20 cellular contexts compared by ENCODE assay signal in the genomic region with DNA sequence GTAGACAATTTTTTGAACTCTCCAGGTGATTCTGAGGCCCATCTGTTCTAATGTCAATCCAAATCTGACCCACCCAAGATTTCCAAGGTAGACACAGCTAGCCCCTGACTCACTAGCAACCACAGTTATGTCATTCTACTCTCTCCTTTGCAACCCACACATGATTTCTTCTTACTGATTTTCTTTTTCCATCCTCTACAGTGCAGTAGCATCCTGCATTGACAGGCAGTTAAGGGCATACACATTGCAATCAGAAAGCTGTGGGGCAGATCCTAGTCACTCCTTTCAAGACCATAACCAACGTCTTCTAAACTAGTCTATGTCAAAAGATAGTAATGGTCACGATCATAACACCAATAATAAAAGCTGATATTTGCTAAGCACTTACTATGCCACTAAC. TPM values are rescaled to one million over a fixed set of nuclear protein-coding genes. Genes with fewer than 3 reads are reported as not detected.
DNase-seq lines count a peak whose midpoint lies in the region; ATAC-seq lines count a peak whose summit lies in the region.
"Had no signal": no experiment of that assay in that cellular context is flagged by ENCODE, and none has a peak within 500 bp of the region (broad histone marks: within the 10 kb centered on the region; RNA-seq: fewer than 3 reads in every experiment).

No MANE protein-coding gene starts in this region.

- no peaks in the 10 kb centered on the region for H3K27me3 ChIP-seq in CD4-positive, CD25-positive, alpha-beta regulatory T cell (ENCODE audit: control insufficient read depth, insufficient read depth, low read length)
- H3K27me3 ChIP-seq: colonic mucosa, tibial nerve had no signal

- intact Hi-C loops in activated CD4-positive, alpha-beta memory T cell treated with anti-CD3 and anti-CD28 coated beads for 36 hours (cut with micrococcal nuclease) = loop anchor here (1.0 to 2.0 kb wide), 2 partner anchors 10 to 13 kb away; no protein-coding TSS in a partner anchor

- H3K4me3 ChIP-seq in CD4-positive, CD25-positive, alpha-beta regulatory T cell (ENCODE audit: low read depth, low read length) = peak overlapping the region; percentile 42
- H3K4me3 ChIP-seq: colonic mucosa, psoas muscle, tibial nerve had no signal

- H3K27ac Mint-ChIP-seq in activated CD4-positive, alpha-beta memory T cell treated with anti-CD3 and anti-CD28 coated beads for 36 hours = no peak overlapping the region
- H3K27ac Mint-ChIP-seq in activated CD4-positive, alpha-beta memory T cell treated with anti-CD3 and anti-CD28 coated beads, Interleukin-2, amount 10 ng/mL, durations not matched to agents 7 days and 5 days = no peak overlapping the region
- H3K27ac Mint-ChIP-seq in CD4-positive, CD25-positive, alpha-beta regulatory T cell = peak overlapping the region in 1 of 3 donors; percentile 54
- peak overlapping the region; percentile 90 for H3K27ac Mint-ChIP-seq in activated naive CD8-positive, alpha-beta T cell
- H3K27ac Mint-ChIP-seq in naive thymus-derived CD8-positive, alpha-beta T cell = peak overlapping the region in 3 of 10 donors; percentile 16 to 54 (median 41)

- H3K36me3 ChIP-seq in CD4-positive, CD25-positive, alpha-beta regulatory T cell (ENCODE audit: control insufficient read depth, insufficient read depth, low read length) = no peaks in the 10 kb centered on the region
- H3K36me3 ChIP-seq: colonic mucosa, tibial nerve had no signal

- H3K9me3 ChIP-seq in CD4-positive, CD25-positive, alpha-beta regulatory T cell (ENCODE audit: control insufficient read depth in 2 of 2, low read length in 2 of 2) = no peaks in the 10 kb centered on the region
- H3K9me3 ChIP-seq: colonic mucosa, psoas muscle, SK-N-SH, tibial nerve had no signal

- peaks cover 51% of the 10 kb centered on the region for H3K4me1 ChIP-seq in CD4-positive, CD25-positive, alpha-beta regulatory T cell (ENCODE audit: control insufficient read depth, insufficient read depth, low read length, poor library complexity, severe bottlenecking)

- CTCF ChIA-PET in activated CD4-positive, alpha-beta memory T cell treated with anti-CD3 and anti-CD28 coated beads for 36 hours (lab: Charles Lee) = interaction anchor here (0.6 to 1.4 kb wide), 3 partner anchors 10 to 54 kb away, joined by 3 to 11 read pairs (median 3); partner anchors contain the start of gene JAK1
- CTCF ChIA-PET in activated CD4-positive, alpha-beta memory T cell treated with anti-CD3 and anti-CD28 coated beads, Interleukin-2, amount 10 ng/mL, durations not matched to agents 7 days and 5 days (lab: Charles Lee) = no interaction called here

- H3K36me3 Mint-ChIP-seq in activated CD4-positive, alpha-beta memory T cell treated with anti-CD3 and anti-CD28 coated beads for 36 hours = no peaks in the 10 kb centered on the region
- H3K36me3 Mint-ChIP-seq in activated CD4-positive, alpha-beta memory T cell treated with anti-CD3 and anti-CD28 coated beads, Interleukin-2, amount 10 ng/mL, durations not matched to agents 7 days and 5 days (ENCODE audit: low read depth) = peaks cover 2% of the 10 kb centered on the region
- H3K36me3 Mint-ChIP-seq in CD4-positive, CD25-positive, alpha-beta regulatory T cell = no peaks in the 10 kb centered on the region
- H3K36me3 Mint-ChIP-seq in activated naive CD8-positive, alpha-beta T cell = peaks cover 3% of the 10 kb centered on the region
- H3K36me3 Mint-ChIP-seq in naive thymus-derived CD8-positive, alpha-beta T cell = peaks cover 0 to 2% (median 0%) of the 10 kb centered on the region in 3 donors

- peak in 1 of 2 donors; percentile 14 for ATAC-seq in CD4-positive, CD25-positive, alpha-beta regulatory T cell (ENCODE audit: low read depth in 2 of 2)
- ATAC-seq in naive thymus-derived CD8-positive, alpha-beta T cell = peak; percentile 28 to 42

- no peaks in the 10 kb centered on the region for H3K9me3 Mint-ChIP-seq in activated CD4-positive, alpha-beta memory T cell treated with anti-CD3 and anti-CD28 coated beads for 36 hours
- H3K9me3 Mint-ChIP-seq in activated CD4-positive, alpha-beta memory T cell treated with anti-CD3 and anti-CD28 coated beads, Interleukin-2, amount 10 ng/mL, durations not matched to agents 7 days and 5 days = no peaks in the 10 kb centered on the region
- no peaks in the 10 kb centered on the region for H3K9me3 Mint-ChIP-seq in CD4-positive, CD25-positive, alpha-beta regulatory T cell
- no peaks in the 10 kb centered on the region for H3K9me3 Mint-ChIP-seq in activated naive CD8-positive, alpha-beta T cell (ENCODE audit: low read depth)
- no peaks in the 10 kb centered on the region for H3K9me3 Mint-ChIP-seq in naive thymus-derived CD8-positive, alpha-beta T cell
- H3K9me3 Mint-ChIP-seq: neural crest cell had no signal

- no peak overlapping the region for H3K27ac ChIP-seq in CD4-positive, CD25-positive, alpha-beta regulatory T cell (ENCODE audit: insufficient read depth, low read length, poor library complexity, severe bottlenecking)
- H3K27ac ChIP-seq: colonic mucosa, psoas muscle, tibial nerve had no signal

- H3K4me1 Mint-ChIP-seq in activated CD4-positive, alpha-beta memory T cell treated with anti-CD3 and anti-CD28 coated beads for 36 hours (ENCODE audit: low read depth) = peaks cover 84% of the 10 kb centered on the region
- peaks cover 27% of the 10 kb centered on the region for H3K4me1 Mint-ChIP-seq in activated CD4-positive, alpha-beta memory T cell treated with anti-CD3 and anti-CD28 coated beads, Interleukin-2, amount 10 ng/mL, durations not matched to agents 7 days and 5 days
- peaks cover 60 to 98% (median 82%) of the 10 kb centered on the region in 4 donors for H3K4me1 Mint-ChIP-seq in CD4-positive, CD25-positive, alpha-beta regulatory T cell
- H3K4me1 Mint-ChIP-seq in activated naive CD8-positive, alpha-beta T cell (ENCODE audit: low read depth) = peaks cover 88% of the 10 kb centered on the region
- peaks cover 46 to 97% (median 95%) of the 10 kb centered on the region in 4 donors for H3K4me1 Mint-ChIP-seq in naive thymus-derived CD8-positive, alpha-beta T cell

- no peaks in the 10 kb centered on the region for H3K27me3 Mint-ChIP-seq in activated CD4-positive, alpha-beta memory T cell treated with anti-CD3 and anti-CD28 coated beads for 36 hours
- no peaks in the 10 kb centered on the region for H3K27me3 Mint-ChIP-seq in activated CD4-positive, alpha-beta memory T cell treated with anti-CD3 and anti-CD28 coated beads, Interleukin-2, amount 10 ng/mL, durations not matched to agents 7 days and 5 days
- H3K27me3 Mint-ChIP-seq in CD4-positive, CD25-positive, alpha-beta regulatory T cell = no peaks in the 10 kb centered on the region
- H3K27me3 Mint-ChIP-seq in activated naive CD8-positive, alpha-beta T cell = no peaks in the 10 kb centered on the region
- H3K27me3 Mint-ChIP-seq in naive thymus-derived CD8-positive, alpha-beta T cell = no peaks in the 10 kb centered on the region

- peak; percentile 25 for DNase-seq in activated CD4-positive, alpha-beta memory T cell treated with anti-CD3 and anti-CD28 coated beads for 36 hours
- DNase-seq in activated CD4-positive, alpha-beta memory T cell treated with anti-CD3 and anti-CD28 coated beads, Interleukin-2, amount 10 ng/mL, durations not matched to agents 7 days and 5 days = no peak
- DNase-seq in CD4-positive, CD25-positive, alpha-beta regulatory T cell = no peak
- DNase-seq in naive thymus-derived CD8-positive, alpha-beta T cell = no peak
- DNase-seq in NK-92 (lab: John Stamatoyannopoulos, UW; ENCODE audit: unreplicated experiment) (no peak), NCI-H187 (lab: John Stamatoyannopoulos, UW) (no peak), NCI-H1417 treated with DMSO at 0.1 percent for 48 hours (lab: John Stamatoyannopoulos, UW) (no peak)
- DNase-seq: activated gamma-delta T cell, colonic mucosa, GOT3, hypothalamus, Kasumi-1, NCI-H2227 treated with DMSO at 0.1 percent for 48 hours, NCI-H82, psoas muscle, SK-N-SH, small intestine had no signal

- POLR2A ChIA-PET in activated CD4-positive, alpha-beta memory T cell treated with anti-CD3 and anti-CD28 coated beads for 36 hours (lab: Charles Lee) = interaction anchor here (0.6 to 3.0 kb wide), 8 partner anchors 10 to 69 kb away, joined by 3 to 16 read pairs (median 4); no protein-coding TSS in a partner anchor
- POLR2A ChIA-PET in activated CD4-positive, alpha-beta memory T cell treated with anti-CD3 and anti-CD28 coated beads, Interleukin-2, amount 10 ng/mL, durations not matched to agents 7 days and 5 days (lab: Charles Lee) = no interaction called here
- POLR2A ChIA-PET in naive thymus-derived CD8-positive, alpha-beta T cell (lab: Charles Lee) = no interaction called here

- H3K4me3 Mint-ChIP-seq in activated CD4-positive, alpha-beta memory T cell treated with anti-CD3 and anti-CD28 coated beads for 36 hours = no peak overlapping the region
- H3K4me3 Mint-ChIP-seq in activated CD4-positive, alpha-beta memory T cell treated with anti-CD3 and anti-CD28 coated beads, Interleukin-2, amount 10 ng/mL, durations not matched to agents 7 days and 5 days = no peak overlapping the region
- peak overlapping the region in 3 of 4 donors; percentile 33 to 57 (median 36) for H3K4me3 Mint-ChIP-seq in CD4-positive, CD25-positive, alpha-beta regulatory T cell
- H3K4me3 Mint-ChIP-seq in activated naive CD8-positive, alpha-beta T cell = peak overlapping the region; percentile 64
- peak overlapping the region in 9 of 10 donors; percentile 4 to 51 (median 30) for H3K4me3 Mint-ChIP-seq in naive thymus-derived CD8-positive, alpha-beta T cell
- H3K4me3 Mint-ChIP-seq: neural crest cell had no signal

RNA-seq across cellular contexts. Expression of gene JAK1, which starts 54.2 kb away (rescaled TPM):
- total RNA-seq in activated CD4-positive, alpha-beta memory T cell treated with anti-CD3 and anti-CD28 coated beads for 36 hours = 100 to 1,000 TPM; 115 to 128 TPM
- total RNA-seq in activated CD4-positive, alpha-beta memory T cell treated with anti-CD3 and anti-CD28 coated beads, Interleukin-2, amount 10 ng/mL, durations not matched to agents 7 days and 5 days = 100 to 1,000 TPM; 204 to 205 TPM
- 333 TPM for total RNA-seq in CD4-positive, CD25-positive, alpha-beta regulatory T cell
- polyA plus RNA-seq in CD4-positive, CD25-positive, alpha-beta regulatory T cell = 100 to 1,000 TPM; 215 to 231 (median 223) TPM
- 100 to 1,000 TPM; 346 to 361 TPM for total RNA-seq in naive thymus-derived CD8-positive, alpha-beta T cell
- 100 to 1,000 TPM; 162 to 244 (median 174) TPM for polyA plus RNA-seq in naive thymus-derived CD8-positive, alpha-beta T cell

Comparison
In these comparisons a context has a peak if more than half of its experiments do, and no peak if none do; other contexts are left out.
1. H3K4me3 Mint-ChIP-seq: peak in CD4-positive, CD25-positive, alpha-beta regulatory T cell (3 of 4), activated naive CD8-positive, alpha-beta T cell (single experiment) and naive thymus-derived CD8-positive, alpha-beta T cell (9 of 10); none in activated CD4-positive, alpha-beta memory T cell treated with anti-CD3 and anti-CD28 coated beads for 36 hours (single experiment) and activated CD4-positive, alpha-beta memory T cell treated with anti-CD3 and anti-CD28 coated beads, Interleukin-2, amount 10 ng/mL, durations not matched to agents 7 days and 5 days (single experiment).